ENCODE assay signal across 7 cellular contexts in genomic region chr2:135456835-135457234, GRCh38.
"Had no signal": no experiment of that assay in that cellular context is flagged by ENCODE, and none has a peak within 500 bp of the region (broad histone marks: within the 10 kb centered on the region; RNA-seq: fewer than 3 reads in every experiment).

No MANE protein-coding gene starts in this region.

- H3K4me2 ChIP-seq: KMS-11 had no signal

- DNase-seq: Karpas-422, Kasumi-1, KBM-7, KG1 had no signal

- FAIRE-seq: HTR-8/SVneo had no signal

- H3K27ac ChIP-seq: HL-60, KMS-11 had no signal

- H3K9ac ChIP-seq: KMS-11 had no signal
